ENCODE assay signal across 23 cellular contexts in the genomic region with DNA sequence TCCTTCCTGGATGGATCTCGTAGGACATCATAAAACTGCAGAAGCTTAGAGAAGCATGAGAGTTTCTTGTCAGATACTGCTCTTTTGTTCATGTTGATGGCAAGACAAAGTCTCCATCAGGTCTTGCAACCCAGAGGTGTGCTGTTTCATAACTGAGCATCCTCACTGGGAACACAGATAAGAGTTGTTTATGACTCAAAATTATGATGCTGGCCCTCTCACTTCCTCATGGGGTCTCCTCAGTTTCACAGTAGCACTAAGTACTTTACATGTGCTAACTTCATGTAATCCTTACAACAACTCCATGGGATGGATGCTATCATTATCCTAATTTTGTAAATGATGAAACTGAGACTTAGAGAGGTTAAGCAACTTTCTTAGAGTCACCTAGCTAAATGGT.
"Had no signal": no experiment of that assay in that cellular context is flagged by ENCODE, and none has a peak within 500 bp of the region (broad histone marks: within the 10 kb centered on the region; RNA-seq: fewer than 3 reads in every experiment).

No MANE protein-coding gene starts in this region.

- H3K36me3 ChIP-seq: SJCRH30 had no signal

- H3K9me3 ChIP-seq: Peyer's patch, SJCRH30 had no signal

- DNase-seq: KBM-7, NCI-H1092, NCI-H1105 treated with DMSO at 0.1 percent for 48 hours, NCI-H1417 treated with DMSO at 0.1 percent for 48 hours, NCI-H146, NCI-H187, NCI-H2029, NCI-H2081 treated with DMSO at 0.1 percent for 48 hours, NCI-H2171, NCI-H226, NCI-H446, NCI-H510A, NCI-H524 treated with DMSO at 0.1 percent for 48 hours, NCI-H69, NCI-H774, PC-3, Peyer's patch, SHP77 treated with DMSO at 0.1 percent for 48 hours, SJCRH30, T-helper 1 cell had no signal

- ATAC-seq: PC-3, Right ventricle myocardium inferior, SK-N-SH treated with all-trans-retinoic acid at 6 μM for 48 hours had no signal

- H3K4me3 ChIP-seq: Peyer's patch, SJCRH30 had no signal

- H3K27me3 ChIP-seq: Peyer's patch, SJCRH30 had no signal

- H3K4me1 ChIP-seq: Peyer's patch, SJCRH30 had no signal

- H3K27ac ChIP-seq: HL-60, Peyer's patch, SJCRH30 had no signal
